In the genomic region with DNA sequence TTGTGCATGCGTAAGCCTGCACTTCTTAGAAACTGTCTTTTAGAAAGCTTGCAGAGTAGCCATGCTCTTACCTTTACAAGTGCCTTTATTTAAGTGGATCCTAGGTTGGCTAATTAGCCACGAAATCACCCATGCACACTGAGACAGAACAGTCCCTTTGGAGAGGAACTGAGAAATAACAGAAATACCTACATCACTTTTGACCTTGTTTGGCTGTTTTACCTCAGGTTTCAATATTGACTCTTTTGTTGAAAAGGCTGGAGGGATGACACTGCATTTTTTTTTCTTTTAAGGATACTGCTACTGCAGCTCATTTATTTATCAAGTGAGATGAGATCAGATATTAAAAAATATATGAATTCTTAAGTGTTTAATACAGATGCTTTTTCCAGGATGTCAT, we compare ENCODE assay signal across 10 cellular contexts.
DNase-seq lines count a peak whose midpoint lies in the region; ATAC-seq and TF ChIP-seq lines count a peak whose summit lies in the region.
"Had no signal": no experiment of that assay in that cellular context is flagged by ENCODE, and none has a peak within 500 bp of the region (broad histone marks: within the 10 kb centered on the region; RNA-seq: fewer than 3 reads in every experiment).

No MANE protein-coding gene starts in this region.

- H3K4me1 ChIP-seq in endodermal cell (ENCODE audit: control insufficient read depth, insufficient read depth, low read length): peaks cover 8% of the 10 kb centered on the region

- no peak for TF ChIP-seq POLR2A in GM18505 (IDR thresholded peaks at IDR 0.05; ENCODE audit: borderline replicate concordance, extremely low read depth, insufficient read depth, insufficient read length)

- H3K36me3 ChIP-seq in endodermal cell (ENCODE audit: control insufficient read depth, insufficient read depth, low read length): no peaks in the 10 kb centered on the region

- H3K27ac Mint-ChIP-seq in endodermal cell: no peak overlapping the region
- H3K27ac Mint-ChIP-seq: activated naive CD8-positive, alpha-beta T cell treated with anti-CD3 and anti-CD28 coated beads, Interleukin-2, amount 50 U/mL, for 24 hours had no signal

- DNase-seq in endodermal cell (no peak), COLO668 (lab: John Stamatoyannopoulos, UW; ENCODE audit: unreplicated experiment) (no peak), iPS-NIHi11 (ENCODE audit: low spot score) (no peak)
- no peak for DNase-seq in activated effector memory CD4-positive, alpha-beta T cell treated with anti-CD3 and anti-CD28 coated beads, Interleukin-2, amount 50 U/mL, for 16 hours
- no peak for DNase-seq in activated T-cell treated with anti-CD3 and anti-CD28 coated beads, Interleukin-2, amount 50 U/mL, for 48 hours
- DNase-seq: activated naive CD8-positive, alpha-beta T cell treated with anti-CD3 and anti-CD28 coated beads, Interleukin-2, amount 50 U/mL, for 24 hours; Calu3 had no signal

- peaks cover 24% of the 10 kb centered on the region for H3K9me3 ChIP-seq in endodermal cell (ENCODE audit: control insufficient read depth, low read length)

- peaks cover 28% of the 10 kb centered on the region for H3K4me1 Mint-ChIP-seq in endodermal cell

- TF ChIP-seq CTCF in endodermal cell (conservative IDR thresholded peaks at IDR 0.05): no peak

- peaks cover 16% of the 10 kb centered on the region for H3K36me3 Mint-ChIP-seq in endodermal cell (ENCODE audit: low read depth)

- H3K27me3 Mint-ChIP-seq in endodermal cell (ENCODE audit: insufficient read depth): peaks cover 24% of the 10 kb centered on the region

- H3K4me3 Mint-ChIP-seq in endodermal cell: peak overlapping the region; percentile 73
- H3K4me3 Mint-ChIP-seq: activated naive CD8-positive, alpha-beta T cell treated with anti-CD3 and anti-CD28 coated beads, Interleukin-2, amount 50 U/mL, for 24 hours had no signal

- H3K9me3 Mint-ChIP-seq in endodermal cell: peaks cover 20% of the 10 kb centered on the region
- H3K9me3 Mint-ChIP-seq: activated naive CD8-positive, alpha-beta T cell treated with anti-CD3 and anti-CD28 coated beads, Interleukin-2, amount 50 U/mL, for 24 hours had no signal

- no peak overlapping the region for H3K9ac ChIP-seq in endodermal cell (ENCODE audit: extremely low read depth, low read length, poor library complexity, severe bottlenecking)

- peaks cover 17% of the 10 kb centered on the region for H3K27me3 ChIP-seq in endodermal cell (ENCODE audit: control insufficient read depth, insufficient read depth, low read length, poor library complexity, severe bottlenecking)

- WGBS in endodermal cell (ENCODE audit: insufficient coverage in 1 of 2, insufficient read length in 1 of 2), 2 experiments: 82 to 100% methylated on average over 1 to 2 of the region's 2 CpGs

- H3K4me3 ChIP-seq in endodermal cell (ENCODE audit: low read length): peak overlapping the region; percentile 96

- ATAC-seq in GM18505 (IDR thresholded peaks at IDR 0.05; ENCODE audit: unreplicated experiment) (peak; percentile 43), GM21390 (IDR thresholded peaks at IDR 0.05; ENCODE audit: unreplicated experiment) (peak; percentile 48), HG03097 (IDR thresholded peaks at IDR 0.05; ENCODE audit: low FRiP score, unreplicated experiment) (peak; percentile 36)
- ATAC-seq: activated naive CD8-positive, alpha-beta T cell treated with anti-CD3 and anti-CD28 coated beads, Interleukin-2, amount 50 U/mL, for 24 hours had no signal

- H3K27ac ChIP-seq in endodermal cell (ENCODE audit: low read depth, low read length): no peak overlapping the region
